In the genomic region with DNA sequence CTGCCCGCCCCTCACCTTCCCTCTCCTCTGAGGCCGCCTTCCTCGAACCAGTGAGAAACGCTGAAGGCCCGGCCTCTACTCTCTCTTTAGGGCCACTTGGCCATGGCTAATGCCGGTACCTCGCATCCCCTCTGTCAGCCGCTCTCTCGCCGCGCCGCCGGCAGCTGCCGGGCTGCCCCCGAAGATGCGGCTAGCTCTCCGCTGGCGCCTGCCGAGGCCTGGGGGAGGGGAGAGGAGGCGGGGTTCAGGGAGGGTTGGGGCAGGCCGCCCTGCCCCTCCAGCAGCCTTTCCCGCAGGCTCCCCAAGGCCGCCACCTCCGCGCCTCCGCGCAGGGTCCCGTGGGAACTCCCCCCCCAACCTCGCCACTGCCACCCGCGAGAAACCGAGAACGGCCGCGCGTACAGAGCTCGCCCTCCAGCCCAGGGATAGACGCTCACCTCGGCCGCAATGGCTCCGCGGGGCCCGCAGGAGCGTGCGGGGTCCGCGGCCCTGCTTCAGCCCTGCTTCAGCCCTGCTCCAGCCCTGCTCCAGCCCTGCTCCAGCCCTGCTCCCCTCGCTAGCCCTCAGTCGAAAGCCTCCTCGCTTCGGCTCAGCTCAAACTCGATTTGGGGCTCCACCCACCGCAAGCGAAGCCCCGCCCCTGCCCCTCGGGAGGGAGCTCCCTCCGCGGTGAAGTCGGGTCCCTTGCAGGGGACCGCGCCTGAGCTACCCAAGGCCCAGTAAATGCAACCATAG, we compare ENCODE assay signal across 8 cellular contexts. TPM values are rescaled to one million over a fixed set of nuclear protein-coding genes. Genes with fewer than 3 reads are reported as not detected.
A peak's percentile ranks its signal among the peaks of the same experiment; 100 is the strongest.
DNase-seq lines count a peak whose midpoint lies in the region; ATAC-seq and TF ChIP-seq lines count a peak whose summit lies in the region.

A gene with protein sequence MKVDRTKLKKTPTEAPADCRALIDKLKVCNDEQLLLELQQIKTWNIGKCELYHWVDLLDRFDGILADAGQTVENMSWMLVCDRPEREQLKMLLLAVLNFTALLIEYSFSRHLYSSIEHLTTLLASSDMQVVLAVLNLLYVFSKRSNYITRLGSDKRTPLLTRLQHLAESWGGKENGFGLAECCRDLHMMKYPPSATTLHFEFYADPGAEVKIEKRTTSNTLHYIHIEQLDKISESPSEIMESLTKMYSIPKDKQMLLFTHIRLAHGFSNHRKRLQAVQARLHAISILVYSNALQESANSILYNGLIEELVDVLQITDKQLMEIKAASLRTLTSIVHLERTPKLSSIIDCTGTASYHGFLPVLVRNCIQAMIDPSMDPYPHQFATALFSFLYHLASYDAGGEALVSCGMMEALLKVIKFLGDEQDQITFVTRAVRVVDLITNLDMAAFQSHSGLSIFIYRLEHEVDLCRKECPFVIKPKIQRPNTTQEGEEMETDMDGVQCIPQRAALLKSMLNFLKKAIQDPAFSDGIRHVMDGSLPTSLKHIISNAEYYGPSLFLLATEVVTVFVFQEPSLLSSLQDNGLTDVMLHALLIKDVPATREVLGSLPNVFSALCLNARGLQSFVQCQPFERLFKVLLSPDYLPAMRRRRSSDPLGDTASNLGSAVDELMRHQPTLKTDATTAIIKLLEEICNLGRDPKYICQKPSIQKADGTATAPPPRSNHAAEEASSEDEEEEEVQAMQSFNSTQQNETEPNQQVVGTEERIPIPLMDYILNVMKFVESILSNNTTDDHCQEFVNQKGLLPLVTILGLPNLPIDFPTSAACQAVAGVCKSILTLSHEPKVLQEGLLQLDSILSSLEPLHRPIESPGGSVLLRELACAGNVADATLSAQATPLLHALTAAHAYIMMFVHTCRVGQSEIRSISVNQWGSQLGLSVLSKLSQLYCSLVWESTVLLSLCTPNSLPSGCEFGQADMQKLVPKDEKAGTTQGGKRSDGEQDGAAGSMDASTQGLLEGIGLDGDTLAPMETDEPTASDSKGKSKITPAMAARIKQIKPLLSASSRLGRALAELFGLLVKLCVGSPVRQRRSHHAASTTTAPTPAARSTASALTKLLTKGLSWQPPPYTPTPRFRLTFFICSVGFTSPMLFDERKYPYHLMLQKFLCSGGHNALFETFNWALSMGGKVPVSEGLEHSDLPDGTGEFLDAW (N-terminal part only) (minus strand): TSS at position 569 of the 735 bp plus-strand sequence. CDS start 32,612 bp downstream, outside the sequence.

- CTCF ChIA-PET in CD4-positive, alpha-beta T cell (lab: Charles Lee), result no interaction called here

- peaks cover 26% of the 10 kb centered on the region for H3K36me3 Mint-ChIP-seq in CD4-positive, alpha-beta T cell (ENCODE audit: low read depth)

- POLR2A ChIA-PET in CD4-positive, alpha-beta T cell (lab: Charles Lee), result interaction anchor here (0.8 to 1.9 kb wide), 7 partner anchors 10 to 357 kb away, joined by 3 to 37 read pairs (median 4); no protein-coding TSS in a partner anchor

- peak within 1 kb of the TSS; percentile 95 for H3K4me3 Mint-ChIP-seq in CD4-positive, alpha-beta T cell

- TF ChIP-seq CTCF in CD4-positive, alpha-beta T cell (IDR thresholded peaks at IDR 0.05), result no peak
- TF ChIP-seq CTCF in epithelial cell of esophagus (IDR thresholded peaks at IDR 0.05; ENCODE audit: insufficient read depth, low read depth, low read length, missing control alignments), result no peak

- H3K27me3 Mint-ChIP-seq in CD4-positive, alpha-beta T cell, result no peaks in the 10 kb centered on the region

- H3K27me3 ChIP-seq in CD4-positive, alpha-beta T cell (ENCODE audit: control insufficient read depth, insufficient read depth, low read length), result no peaks in the 10 kb centered on the region
- H3K27me3 ChIP-seq in mononuclear cell (ENCODE audit: insufficient read depth, low read length), result no peaks in the 10 kb centered on the region

- H3K4me3 ChIP-seq in epithelial cell of esophagus (ENCODE audit: low read length) (peak within 1 kb of the TSS; percentile 65), mononuclear cell (ENCODE audit: low read length) (peak within 1 kb of the TSS; percentile 58)

- no peaks in the 10 kb centered on the region for H3K9me3 ChIP-seq in CD4-positive, alpha-beta T cell (ENCODE audit: control insufficient read depth, low read length)
- H3K9me3 ChIP-seq in mononuclear cell (ENCODE audit: low read depth, low read length), result no peaks in the 10 kb centered on the region

- H3K4me1 Mint-ChIP-seq in CD4-positive, alpha-beta T cell (ENCODE audit: low read depth), result peaks cover 47% of the 10 kb centered on the region

- peak within 1 kb of the TSS; percentile 99 for H3K27ac Mint-ChIP-seq in CD4-positive, alpha-beta T cell

- DNase-seq in CD4-positive, alpha-beta T cell, result peak; percentile 62 to 82 (median 76)
- DNase-seq in HuH-7 (ENCODE audit: low spot score) (peak; percentile 67), OCI-M1 (lab: John Stamatoyannopoulos, UW) (peak; percentile 88), activated T-cell treated with anti-CD3 and anti-CD28 coated beads for 1 hour (ENCODE audit: low read depth) (peak; percentile 77), epithelial cell of esophagus (ENCODE audit: low read depth) (peak; percentile 58)
- peak; percentile 71 to 77 for DNase-seq in stimulated activated CD8-positive, alpha-beta memory T cell treated with anti-CD3 and anti-CD28 coated beads, Interleukin-2, amount 100 ng/mL, for 48 hours (ENCODE audit: low read depth in 2 of 2)

- peak; percentile 33 for ATAC-seq in CD4-positive, alpha-beta T cell (ENCODE audit: poor library complexity)
- ATAC-seq in GM21360 (IDR thresholded peaks at IDR 0.05; ENCODE audit: unreplicated experiment), result peak; percentile 40

- no peaks in the 10 kb centered on the region for H3K9me3 Mint-ChIP-seq in CD4-positive, alpha-beta T cell

- H3K4me1 ChIP-seq in mononuclear cell (ENCODE audit: insufficient read depth, low read length), result peaks cover 15% of the 10 kb centered on the region

- peak within 1 kb of the TSS; percentile 78 for H3K27ac ChIP-seq in CD4-positive, alpha-beta T cell (ENCODE audit: low read depth, low read length)

- intact Hi-C loops in CD4-positive, alpha-beta T cell (cut with DNase I, micrococcal nuclease), result loop anchor here (2.0 to 10.0 kb wide), 4 partner anchors 262 to 1478 kb away; a partner anchor contains a TSS

RNA-seq across cellular contexts. Expression of the gene that starts here (rescaled TPM):
- total RNA-seq in CD4-positive, alpha-beta T cell, result 100 to 1,000 TPM; 127 TPM
- 72.2 TPM for total RNA-seq in mononuclear cell

Comparison
In these comparisons a context has a peak if more than half of its experiments do, and no peak if none do; other contexts are left out.
1. Peak in every context shown above with its lines: DNase-seq, ATAC-seq, H3K4me3 ChIP-seq and H3K27ac ChIP-seq.